1 cellular context compared by ENCODE assay signal in genomic region chr16:11744075-11744470, GRCh38.
TF ChIP-seq lines count a peak whose summit lies in the region.

No MANE protein-coding gene starts in this region.

TF ChIP-seq in HCT116, 20 proteins besides CTCF, POLR2A, EP300 and RAD21 (continued from another document):
- TF ChIP-seq YY1 (IDR thresholded peaks at IDR 0.05; ENCODE audit: extremely low read depth, insufficient replicate concordance, low read depth, low read length) (no peak), ELF1 (IDR thresholded peaks at IDR 0.05; ENCODE audit: borderline replicate concordance, low read depth) (no peak), ATF3 (IDR thresholded peaks at IDR 0.05) (no peak), JUND (IDR thresholded peaks at IDR 0.05) (no peak)
